8 cellular contexts compared by ENCODE assay signal in the genomic region with DNA sequence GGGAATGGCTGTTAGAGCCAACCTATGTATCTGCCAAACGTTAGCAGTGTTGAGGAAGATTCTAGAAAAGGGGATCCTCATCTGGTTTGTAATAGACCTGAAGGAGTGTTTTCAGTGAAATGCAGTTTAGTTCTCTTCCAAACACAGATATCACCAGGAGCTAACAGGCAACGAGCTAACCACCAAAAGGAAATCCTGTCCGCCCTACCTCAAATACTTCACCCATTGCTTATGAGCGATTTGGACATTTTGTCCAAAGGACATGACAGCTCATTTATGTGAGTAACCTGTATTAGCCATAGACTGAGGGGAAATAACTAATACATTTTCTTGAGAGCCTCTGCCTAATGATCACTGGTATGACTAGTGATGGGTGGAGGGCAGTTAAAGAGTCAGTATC. TPM values are rescaled to one million over a fixed set of nuclear protein-coding genes. Genes with fewer than 3 reads are reported as not detected.
DNase-seq lines count a peak whose midpoint lies in the region; ATAC-seq, FAIRE-seq and TF ChIP-seq lines count a peak whose summit lies in the region.

No MANE protein-coding gene starts in this region.

- peaks cover 15% of the 10 kb centered on the region for H3K4me1 Mint-ChIP-seq in activated T-cell treated with anti-CD3 and anti-CD28 coated beads, Interleukin-2, amount 50 U/mL, for 24 hours (ENCODE audit: low read depth)
- H3K4me1 Mint-ChIP-seq in activated B cell treated with CpG ODN at 0.5 μM for 24 hours, result peaks cover 13% of the 10 kb centered on the region
- peaks cover 30% of the 10 kb centered on the region for H3K4me1 Mint-ChIP-seq in stimulated activated memory B cell treated with anti-CD40 and anti-IgM and Interleukin-4, amounts not matched to agents 10 μg/mL and 1 μg/mL and 100 μg/mL, for 72 hours

- H3K27me3 Mint-ChIP-seq in activated T-cell treated with anti-CD3 and anti-CD28 coated beads, Interleukin-2, amount 50 U/mL, for 24 hours, result peaks cover 18% of the 10 kb centered on the region
- H3K27me3 Mint-ChIP-seq in activated B cell treated with CpG ODN at 0.5 μM for 24 hours, result peaks cover 2% of the 10 kb centered on the region
- H3K27me3 Mint-ChIP-seq in stimulated activated memory B cell treated with anti-CD40 and anti-IgM and Interleukin-4, amounts not matched to agents 10 μg/mL and 1 μg/mL and 100 μg/mL, for 72 hours, result no peaks in the 10 kb centered on the region

- peak overlapping the region; percentile 28 for H3K4me3 ChIP-seq in iPS-11a (ENCODE audit: low read depth, low read length)

- POLR2A ChIA-PET in activated B cell treated with CpG ODN at 0.5 μM for 24 hours (lab: Charles Lee), result interaction anchor here (1.4 to 3.3 kb wide), 2 partner anchors 35 to 41 kb away, joined by 5 to 15 read pairs; partner anchors contain the start of gene CD59

- TF ChIP-seq CTCF in activated B cell treated with CpG ODN at 0.5 μM for 24 hours (IDR thresholded peaks at IDR 0.05) (no peak), D721Med (IDR thresholded peaks at IDR 0.05; ENCODE audit: insufficient read depth, missing control alignments) (no peak)

- no peaks in the 10 kb centered on the region for H3K9me3 Mint-ChIP-seq in activated T-cell treated with anti-CD3 and anti-CD28 coated beads, Interleukin-2, amount 50 U/mL, for 24 hours
- H3K9me3 Mint-ChIP-seq in activated B cell treated with CpG ODN at 0.5 μM for 24 hours, result no peaks in the 10 kb centered on the region
- no peaks in the 10 kb centered on the region for H3K9me3 Mint-ChIP-seq in stimulated activated memory B cell treated with anti-CD40 and anti-IgM and Interleukin-4, amounts not matched to agents 10 μg/mL and 1 μg/mL and 100 μg/mL, for 72 hours

- intact Hi-C loops in activated B cell treated with CpG ODN at 0.5 μM for 24 hours (cut with micrococcal nuclease), result loop anchor here (2.0 kb wide), 1 partner anchor 443 kb away; no protein-coding TSS in a partner anchor

- peak overlapping the region; percentile 73 for H3K27ac Mint-ChIP-seq in activated T-cell treated with anti-CD3 and anti-CD28 coated beads, Interleukin-2, amount 50 U/mL, for 24 hours
- H3K27ac Mint-ChIP-seq in activated B cell treated with CpG ODN at 0.5 μM for 24 hours, result no peak overlapping the region
- H3K27ac Mint-ChIP-seq in stimulated activated memory B cell treated with anti-CD40 and anti-IgM and Interleukin-4, amounts not matched to agents 10 μg/mL and 1 μg/mL and 100 μg/mL, for 72 hours, result peak overlapping the region; percentile 58

- no peak for FAIRE-seq in D721Med (lab: Jason Lieb, UNC)

- no peak for DNase-seq in activated T-cell treated with anti-CD3 and anti-CD28 coated beads, Interleukin-2, amount 50 U/mL, for 24 hours
- no peak for DNase-seq in activated T-cell treated with anti-CD3 and anti-CD28 coated beads, Interleukin-2, amount 50 U/mL, for 48 hours
- DNase-seq in activated B cell treated with CpG ODN at 0.5 μM for 24 hours (no peak), D721Med (ENCODE audit: insufficient read length, low spot score) (no peak)

- H3K4me3 Mint-ChIP-seq in activated T-cell treated with anti-CD3 and anti-CD28 coated beads, Interleukin-2, amount 50 U/mL, for 24 hours, result peak overlapping the region; percentile 82
- H3K4me3 Mint-ChIP-seq in activated B cell treated with CpG ODN at 0.5 μM for 24 hours, result peak overlapping the region; percentile 91
- H3K4me3 Mint-ChIP-seq in stimulated activated memory B cell treated with anti-CD40 and anti-IgM and Interleukin-4, amounts not matched to agents 10 μg/mL and 1 μg/mL and 100 μg/mL, for 72 hours, result peak overlapping the region; percentile 95

- H3K36me3 Mint-ChIP-seq in activated T-cell treated with anti-CD3 and anti-CD28 coated beads, Interleukin-2, amount 50 U/mL, for 24 hours (ENCODE audit: low read depth), result no peaks in the 10 kb centered on the region
- peaks cover 1% of the 10 kb centered on the region for H3K36me3 Mint-ChIP-seq in activated B cell treated with CpG ODN at 0.5 μM for 24 hours (ENCODE audit: low read depth)
- H3K36me3 Mint-ChIP-seq in stimulated activated memory B cell treated with anti-CD40 and anti-IgM and Interleukin-4, amounts not matched to agents 10 μg/mL and 1 μg/mL and 100 μg/mL, for 72 hours, result no peaks in the 10 kb centered on the region

- ATAC-seq in activated B cell treated with CpG ODN at 0.5 μM for 24 hours (ENCODE audit: low read depth), result no peak
- no peak for ATAC-seq in stimulated activated memory B cell treated with anti-CD40 and anti-IgM and Interleukin-4, amounts not matched to agents 10 μg/mL and 1 μg/mL and 100 μg/mL, for 72 hours
- ATAC-seq in HG03095 (IDR thresholded peaks at IDR 0.05; ENCODE audit: unreplicated experiment), result no peak
- no peak for ATAC-seq in HG03045 (IDR thresholded peaks at IDR 0.05; ENCODE audit: unreplicated experiment)

- CTCF ChIA-PET in activated B cell treated with CpG ODN at 0.5 μM for 24 hours (lab: Charles Lee), result interaction anchor here (0.7 to 1.2 kb wide), 2 partner anchors 9 to 41 kb away, joined by 3 read pairs; no protein-coding TSS in a partner anchor

RNA-seq across cellular contexts. Expression of gene C11orf91, which starts 0.7 kb away (rescaled TPM):
- 0.49 TPM in 1 of 2 replicates, not detected in the other for total RNA-seq in activated B cell treated with CpG ODN at 0.5 μM for 24 hours

RNA-seq across cellular contexts. Expression of gene CD59, which starts 34.9 kb away (rescaled TPM):
- total RNA-seq in activated B cell treated with CpG ODN at 0.5 μM for 24 hours, result 92.9 and 94.1 TPM in 2 replicates
